ENCODE assay signal across 7 cellular contexts in genomic region chr5:41869150-41869738, GRCh38. TPM values are rescaled to one million over a fixed set of nuclear protein-coding genes. Genes with fewer than 3 reads are reported as not detected.
DNase-seq lines count a peak whose midpoint lies in the region; ATAC-seq and TF ChIP-seq lines count a peak whose summit lies in the region.

No MANE protein-coding gene starts in this region.

- DNase-seq in GM10248 (ENCODE audit: extremely low spot score): peak; percentile 34
- peak; percentile 54 for DNase-seq in HPDE6-E6E7 (ENCODE audit: extremely low spot score)
- DNase-seq in T-helper 2 cell treated with Interferon-gamma antibody and Interleukin-4, amounts not matched to agents 5 μg/mL and 100 μg/mL, for 36 hours (ENCODE audit: low spot score): no peak
- no peak for DNase-seq in effector memory CD4-positive, alpha-beta T cell
- peak; percentile 58 for DNase-seq in lung (ENCODE audit: low spot score)
- peak; percentile 32 to 79 for DNase-seq in thyroid gland

- peak; percentile 59 for ATAC-seq in lung (ENCODE audit: insufficient read depth, low FRiP score)
- no peak for ATAC-seq in HG03159 (IDR thresholded peaks at IDR 0.05; ENCODE audit: unreplicated experiment)

- no peaks in the 10 kb centered on the region for H3K9me3 ChIP-seq in effector memory CD4-positive, alpha-beta T cell (ENCODE audit: control insufficient read depth, low read length)
- H3K9me3 ChIP-seq in lung (ENCODE audit: control insufficient read depth in 2 of 2, insufficient read depth in 1 of 2, low read length in 1 of 2): peaks cover 0 to 2% of the 10 kb centered on the region in 2 donors
- H3K9me3 ChIP-seq in thyroid gland: no peaks in the 10 kb centered on the region

- peaks cover 12% of the 10 kb centered on the region for H3K36me3 Mint-ChIP-seq in T-helper 2 cell treated with Interferon-gamma antibody and Interleukin-4, amounts not matched to agents 5 μg/mL and 100 μg/mL, for 36 hours (ENCODE audit: low read depth)

- CTCF ChIA-PET in GM10248 (lab: Yijun Ruan, JAX): interaction anchor here (1.3 to 5.7 kb wide), 6 partner anchors 8 to 188 kb away, joined by 3 to 76 read pairs (median 5); partner anchors contain the start of gene FBXO4

- H3K4me1 Mint-ChIP-seq in T-helper 2 cell treated with Interferon-gamma antibody and Interleukin-4, amounts not matched to agents 5 μg/mL and 100 μg/mL, for 36 hours (ENCODE audit: low read depth): peaks cover 52% of the 10 kb centered on the region

- POLR2A ChIA-PET in GM10248 (lab: Yijun Ruan, JAX): interaction anchor here (0.5 to 1.1 kb wide), 2 partner anchors 16 to 35 kb away, joined by 3 to 5 read pairs; partner anchors contain the start of gene RIMOC1

- no peaks in the 10 kb centered on the region for H3K27me3 ChIP-seq in effector memory CD4-positive, alpha-beta T cell (replicated peaks; ENCODE audit: control insufficient read depth, insufficient read depth, low read length, poor library complexity, severe bottlenecking)
- H3K27me3 ChIP-seq in lung (ENCODE audit: control insufficient read depth, insufficient read depth) (no peaks in the 10 kb centered on the region), thyroid gland (no peaks in the 10 kb centered on the region)

- intact Hi-C loops in thyroid gland (cut with DNase I): no loop called here

- H3K4me1 ChIP-seq in effector memory CD4-positive, alpha-beta T cell (ENCODE audit: control insufficient read depth, insufficient read depth, low read length, poor library complexity, severe bottlenecking): peaks cover 16% of the 10 kb centered on the region
- H3K4me1 ChIP-seq in lung (ENCODE audit: control insufficient read depth in 2 of 2, insufficient read depth in 2 of 2, low read length in 2 of 2) (peaks cover 8 to 16% of the 10 kb centered on the region in 2 donors), thyroid gland (peaks cover 16 to 28% of the 10 kb centered on the region in 2 donors)

- H3K27me3 Mint-ChIP-seq in T-helper 2 cell treated with Interferon-gamma antibody and Interleukin-4, amounts not matched to agents 5 μg/mL and 100 μg/mL, for 36 hours (ENCODE audit: low read depth): no peaks in the 10 kb centered on the region

- no peaks in the 10 kb centered on the region for H3K9me3 Mint-ChIP-seq in T-helper 2 cell treated with Interferon-gamma antibody and Interleukin-4, amounts not matched to agents 5 μg/mL and 100 μg/mL, for 36 hours

- WGBS in lung, 2 donors: 15 to 17% methylated on average over 28 of the region's 28 CpGs
- WGBS in thyroid gland, 2 donors: 25 to 30% methylated on average over 12 to 28 of the region's 28 CpGs

- peak overlapping the region; percentile 92 for H3K4me3 ChIP-seq in effector memory CD4-positive, alpha-beta T cell (ENCODE audit: insufficient read depth, low read depth, low read length, poor library complexity, severe bottlenecking)
- peak overlapping the region; percentile 76 for H3K4me3 ChIP-seq in lung
- peak overlapping the region; percentile 46 to 86 (median 80) for H3K4me3 ChIP-seq in thyroid gland (replicated peaks in 1 of 3)

- H3K27ac Mint-ChIP-seq in T-helper 2 cell treated with Interferon-gamma antibody and Interleukin-4, amounts not matched to agents 5 μg/mL and 100 μg/mL, for 36 hours: peak overlapping the region; percentile 87

- TF ChIP-seq CTCF in GM10248 (IDR thresholded peaks at IDR 0.05; ENCODE audit: control extremely low read depth, extremely low read depth, low read depth, missing control alignments) (no peak), lung (IDR thresholded peaks at IDR 0.05; ENCODE audit: control extremely low read depth, extremely low read depth) (no peak), thyroid gland (IDR thresholded peaks at IDR 0.05) (no peak)

- H3K27ac ChIP-seq in effector memory CD4-positive, alpha-beta T cell (ENCODE audit: insufficient read depth, low read length, poor library complexity, severe bottlenecking): peak overlapping the region; percentile 87
- H3K27ac ChIP-seq in lung (ENCODE audit: low read depth in 1 of 2, low read length in 1 of 2): peak overlapping the region; percentile 81 to 94
- peak overlapping the region; percentile 74 to 92 (median 90) for H3K27ac ChIP-seq in thyroid gland

- H3K36me3 ChIP-seq in effector memory CD4-positive, alpha-beta T cell (ENCODE audit: control insufficient read depth, insufficient read depth, low read length): no peaks in the 10 kb centered on the region
- H3K36me3 ChIP-seq in lung (ENCODE audit: control insufficient read depth in 2 of 2, insufficient read depth in 2 of 2, low read length in 2 of 2) (no peaks in the 10 kb centered on the region), thyroid gland (no peaks in the 10 kb centered on the region)

- TF ChIP-seq POLR2A in thyroid gland (IDR thresholded peaks at IDR 0.05): no peak

- H3K4me3 Mint-ChIP-seq in T-helper 2 cell treated with Interferon-gamma antibody and Interleukin-4, amounts not matched to agents 5 μg/mL and 100 μg/mL, for 36 hours: peak overlapping the region; percentile 92

RNA-seq across cellular contexts. Expression of gene OXCT1, which starts 1.0 kb away (rescaled TPM):
- total RNA-seq in lung (10 to 100 TPM; 15.2 to 17.3 TPM), thyroid gland (100 to 1,000 TPM in 1 of 4 donors, 10 to 100 TPM in 3; 19.5 to 335 (median 25.1) TPM)
- polyA plus RNA-seq in lung: 10 to 100 TPM in 1 of 2 donors, 1 to 10 TPM in 1; 6.7 to 10.3 TPM

RNA-seq across cellular contexts. Expression of gene RIMOC1, which starts 34.9 kb away (rescaled TPM):
- 10 to 100 TPM; 23.8 to 25.3 TPM for total RNA-seq in lung
- 10 to 100 TPM in 1 of 2 donors, 1 to 10 TPM in 1; 6.7 to 10.6 TPM for polyA plus RNA-seq in lung
- total RNA-seq in thyroid gland: 10 to 100 TPM; 20.1 to 27.9 (median 24.6) TPM

RNA-seq across cellular contexts. Expression of gene FBXO4, which starts 55.8 kb away (rescaled TPM):
- 10 to 100 TPM; 13.5 to 13.8 TPM for total RNA-seq in lung
- polyA plus RNA-seq in lung: 10 to 100 TPM in 1 of 2 donors, 1 to 10 TPM in 1; 7.7 to 19.3 TPM
- total RNA-seq in thyroid gland: 10 to 100 TPM; 22.0 to 26.5 (median 23.4) TPM

Comparison
In these comparisons a context has a peak if more than half of its experiments do, and no peak if none do; other contexts are left out.
1. DNase-seq: peak in GM10248 (single experiment), HPDE6-E6E7 (single experiment), lung (single experiment) and thyroid gland (2 of 2); none in T-helper 2 cell treated with Interferon-gamma antibody and Interleukin-4, amounts not matched to agents 5 μg/mL and 100 μg/mL, for 36 hours (single experiment) and effector memory CD4-positive, alpha-beta T cell (0 of 3).
2. Peak in every context shown above with its lines, with median percentiles within 50 percentile points of each other: H3K27ac ChIP-seq and H3K4me3 ChIP-seq.